ENCODE assay signal across 25 cellular contexts in the genomic region with DNA sequence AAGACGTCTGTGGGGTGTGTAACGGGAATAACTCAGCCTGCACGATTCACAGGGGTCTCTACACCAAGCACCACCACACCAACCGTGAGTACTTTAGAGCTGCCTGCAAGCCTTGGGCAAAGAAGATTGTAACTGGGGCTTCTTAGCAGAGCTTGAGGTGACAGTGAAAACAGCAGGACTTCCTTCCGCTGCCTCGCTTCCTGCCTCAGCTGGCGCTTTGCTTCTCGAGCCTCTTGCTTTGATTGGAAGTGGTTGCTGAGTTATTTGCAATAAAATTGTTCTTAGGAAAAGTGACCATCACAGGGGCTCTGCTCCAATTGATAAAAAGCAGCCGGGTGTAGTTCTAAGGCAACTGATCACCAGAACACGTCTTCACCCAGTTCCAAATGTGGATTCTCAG.
"Had no signal": no experiment of that assay in that cellular context is flagged by ENCODE, and none has a peak within 500 bp of the region (broad histone marks: within the 10 kb centered on the region; RNA-seq: fewer than 3 reads in every experiment).

No MANE protein-coding gene starts in this region.

- H3K36me3 Mint-ChIP-seq: activated naive CD8-positive, alpha-beta T cell; brain had no signal

- H3K4me1 Mint-ChIP-seq: activated T-helper 17 cell treated with anti-CD3 and anti-CD28 coated beads, Interleukin-2, amount 50 U/mL, for 72 hours; brain had no signal

- H3K27ac Mint-ChIP-seq: activated CD8-positive, alpha-beta T cell treated with anti-CD3 and anti-CD28 coated beads for 36 hours; activated naive CD8-positive, alpha-beta T cell; activated T-helper 17 cell treated with anti-CD3 and anti-CD28 coated beads, Interleukin-2, amount 50 U/mL, for 72 hours; brain had no signal

- H3K27me3 Mint-ChIP-seq: activated CD8-positive, alpha-beta T cell treated with anti-CD3 and anti-CD28 coated beads for 36 hours; activated naive CD8-positive, alpha-beta T cell; activated T-helper 17 cell treated with anti-CD3 and anti-CD28 coated beads, Interleukin-2, amount 50 U/mL, for 72 hours; brain had no signal

- H3K4me1 ChIP-seq: breast epithelium, colonic mucosa had no signal

- H3K27me3 ChIP-seq: breast epithelium, cardiac muscle cell, colonic mucosa had no signal

- H3K27ac ChIP-seq: breast epithelium, cardiac muscle cell, colonic mucosa had no signal

- H3K9me3 Mint-ChIP-seq: activated CD8-positive, alpha-beta T cell treated with anti-CD3 and anti-CD28 coated beads for 36 hours; activated T-cell treated with anti-CD3 and anti-CD28 coated beads, Interleukin-2, amount 50 U/mL, for 4 hours; activated T-helper 17 cell treated with anti-CD3 and anti-CD28 coated beads, Interleukin-2, amount 50 U/mL, for 72 hours had no signal

- H3K4me3 ChIP-seq: breast epithelium, cardiac muscle cell, colonic mucosa had no signal

- H3K36me3 ChIP-seq: breast epithelium, cardiac muscle cell, colonic mucosa had no signal

- ATAC-seq: activated CD8-positive, alpha-beta T cell treated with anti-CD3 and anti-CD28 coated beads for 36 hours; activated T-cell treated with anti-CD3 and anti-CD28 coated beads, Interleukin-2, amount 50 U/mL, for 4 hours; activated T-helper 17 cell treated with anti-CD3 and anti-CD28 coated beads, Interleukin-2, amount 50 U/mL, for 72 hours; esophagus mucosa had no signal

- H3K9me3 ChIP-seq: breast epithelium, colonic mucosa had no signal

- DNase-seq: activated CD4-positive, alpha-beta T cell treated with anti-CD3 and anti-CD28 coated beads for 1 hour; activated CD4-positive, alpha-beta T cell treated with anti-CD3 and anti-CD28 coated beads for 48 hours; activated CD8-positive, alpha-beta memory T cell treated with anti-CD3 and anti-CD28 coated beads for 24 hours; activated CD8-positive, alpha-beta T cell treated with anti-CD3 and anti-CD28 coated beads for 36 hours; activated effector memory CD4-positive, alpha-beta T cell treated with Interleukin-2 at 50 U/mL for 16 hours; activated gamma-delta T cell treated with Interleukin-2 at 50 U/mL for 16 hours; activated naive CD4-positive, alpha-beta T cell treated with anti-CD3 and anti-CD28 coated beads, Interleukin-2, amount 50 U/mL, for 16 hours; activated naive CD4-positive, alpha-beta T cell treated with Interleukin-2 at 50 U/mL for 16 hours; activated T-cell treated with anti-CD3 and anti-CD28 coated beads, Interleukin-2, amount 50 U/mL, for 4 hours; amniotic stem cell; anterior cingulate cortex; central memory CD4-positive, alpha-beta T cell; cerebellar nuclear complex; colonic mucosa; effector CD8-positive, alpha-beta T cell; foreskin fibroblast; head of caudate nucleus; hippocampal formation; T-helper 2 cell had no signal

- H3K4me3 Mint-ChIP-seq: activated CD8-positive, alpha-beta T cell treated with anti-CD3 and anti-CD28 coated beads for 36 hours; activated naive CD8-positive, alpha-beta T cell; activated T-cell treated with anti-CD3 and anti-CD28 coated beads, Interleukin-2, amount 50 U/mL, for 4 hours; activated T-helper 17 cell treated with anti-CD3 and anti-CD28 coated beads, Interleukin-2, amount 50 U/mL, for 72 hours; brain had no signal
